Comparison of ENCODE assay signal across 1 cellular context in the genomic region with DNA sequence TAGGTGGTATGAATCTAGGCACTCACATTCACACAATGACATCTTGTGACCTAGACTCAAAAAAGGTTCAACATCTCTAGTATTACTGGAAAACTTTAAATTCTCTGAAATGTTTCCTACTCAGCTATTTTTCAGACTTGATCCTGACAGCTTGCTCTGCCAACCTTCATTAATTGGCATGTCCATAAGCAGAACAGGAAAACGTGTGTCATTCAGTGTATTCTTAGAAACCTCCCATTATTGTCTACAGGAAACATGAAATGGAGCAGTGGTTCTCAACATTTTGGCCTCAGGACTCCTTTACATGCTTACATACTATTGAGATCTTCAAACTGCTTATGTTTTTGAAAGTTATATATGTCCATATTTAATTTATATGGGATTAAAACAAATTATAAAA.
TF ChIP-seq lines count a peak whose summit lies in the region.

No MANE protein-coding gene starts in this region.

TF ChIP-seq in GM12878, 131 proteins besides CTCF, POLR2A, EP300 and RAD21 (continued from another document):
- TF ChIP-seq, protein P1, sequence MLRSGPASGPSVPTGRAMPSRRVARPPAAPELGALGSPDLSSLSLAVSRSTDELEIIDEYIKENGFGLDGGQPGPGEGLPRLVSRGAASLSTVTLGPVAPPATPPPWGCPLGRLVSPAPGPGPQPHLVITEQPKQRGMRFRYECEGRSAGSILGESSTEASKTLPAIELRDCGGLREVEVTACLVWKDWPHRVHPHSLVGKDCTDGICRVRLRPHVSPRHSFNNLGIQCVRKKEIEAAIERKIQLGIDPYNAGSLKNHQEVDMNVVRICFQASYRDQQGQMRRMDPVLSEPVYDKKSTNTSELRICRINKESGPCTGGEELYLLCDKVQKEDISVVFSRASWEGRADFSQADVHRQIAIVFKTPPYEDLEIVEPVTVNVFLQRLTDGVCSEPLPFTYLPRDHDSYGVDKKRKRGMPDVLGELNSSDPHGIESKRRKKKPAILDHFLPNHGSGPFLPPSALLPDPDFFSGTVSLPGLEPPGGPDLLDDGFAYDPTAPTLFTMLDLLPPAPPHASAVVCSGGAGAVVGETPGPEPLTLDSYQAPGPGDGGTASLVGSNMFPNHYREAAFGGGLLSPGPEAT (IDR thresholded peaks at IDR 0.05; ENCODE audit: low read depth): no peak
- 0 out of 2 replicates have a peak, but pooled peaks have one; percentile 20 for TF ChIP-seq CREB1 (IDR thresholded peaks at IDR 0.05; ENCODE audit: low read depth)
